ENCODE assay signal across 14 cellular contexts in genomic region chr7:116041615-116042014, GRCh38. TPM values are rescaled to one million over a fixed set of nuclear protein-coding genes. Genes with fewer than 3 reads are reported as not detected.
A peak's percentile ranks its signal among the peaks of the same experiment; 100 is the strongest.
DNase-seq lines count a peak whose midpoint lies in the region; ATAC-seq and TF ChIP-seq lines count a peak whose summit lies in the region.
"Had no signal": no experiment of that assay in that cellular context is flagged by ENCODE, and none has a peak within 500 bp of the region (broad histone marks: within the 10 kb centered on the region; RNA-seq: fewer than 3 reads in every experiment).

No MANE protein-coding gene starts in this region.

- 54 to 80% (median 74%) methylated on average over 4 of the region's 4 CpGs for WGBS in spleen, 5 donors

- H3K36me3 ChIP-seq in spleen, result no peaks in the 10 kb centered on the region
- H3K36me3 ChIP-seq: gastrocnemius medialis had no signal

- no peak overlapping the region for H3K4me3 ChIP-seq in spleen
- H3K4me3 ChIP-seq: gastrocnemius medialis had no signal

- intact Hi-C loops in spleen (cut with DNase I; ENCODE audit: low total_unique reads), result no loop called here

- no peak for TF ChIP-seq CTCF in spleen (IDR thresholded peaks at IDR 0.05 in 8 of 11, conservative IDR thresholded peaks at IDR 0.05 in 3 of 11)

- no peak overlapping the region for H3K27ac ChIP-seq in spleen
- H3K27ac ChIP-seq: gastrocnemius medialis had no signal

- no peaks in the 10 kb centered on the region for H3K27me3 ChIP-seq in spleen (replicated peaks in 1 of 7)
- H3K27me3 ChIP-seq: gastrocnemius medialis had no signal

- H3K9me3 ChIP-seq in spleen, result peaks cover 0 to 3% (median 0%) of the 10 kb centered on the region in 8 donors
- H3K9me3 ChIP-seq: gastrocnemius medialis had no signal

- DNase-seq in stimulated activated naive CD8-positive, alpha-beta T cell treated with anti-CD3 and anti-CD28 coated beads, Interleukin-15, Interleukin-2, amounts not matched to agents 100 U/mL and 50 U/mL, for 24 hours, result no peak
- no peak for DNase-seq in spleen
- DNase-seq in NOMO-1 treated with DMSO at 0.1 percent for 48 hours (lab: John Stamatoyannopoulos, UW; ENCODE audit: unreplicated experiment), result no peak
- DNase-seq in central memory CD4-positive, alpha-beta T cell, result no peak
- DNase-seq: activated naive CD8-positive, alpha-beta T cell treated with anti-CD3 and anti-CD28 coated beads, Interleukin-2, amount 10 ng/mL, durations not matched to agents 7 days and 5 days; dermis blood vessel endothelial cell; gastrocnemius medialis; NCI-H510A treated with DMSO at 0.1 percent for 48 hours had no signal

- TF ChIP-seq POLR2A in spleen (IDR thresholded peaks at IDR 0.05), result no peak

- ATAC-seq in GM18499 (IDR thresholded peaks at IDR 0.05; ENCODE audit: insufficient read depth, unreplicated experiment), result peak; percentile 98
- ATAC-seq in GM19455 (IDR thresholded peaks at IDR 0.05; ENCODE audit: unreplicated experiment), result peak; percentile 97
- peak; percentile 79 for ATAC-seq in HG02840 (IDR thresholded peaks at IDR 0.05; ENCODE audit: low FRiP score, unreplicated experiment)
- ATAC-seq in HG03460 (IDR thresholded peaks at IDR 0.05; ENCODE audit: unreplicated experiment), result peak; percentile 99
- no peak for ATAC-seq in stimulated activated naive CD8-positive, alpha-beta T cell treated with anti-CD3 and anti-CD28 coated beads, Interleukin-15, Interleukin-2, amounts not matched to agents 100 U/mL and 50 U/mL, for 24 hours
- ATAC-seq: gastrocnemius medialis, left lobe of liver had no signal

- no peaks in the 10 kb centered on the region for H3K4me1 ChIP-seq in spleen
- H3K4me1 ChIP-seq: gastrocnemius medialis had no signal

RNA-seq across cellular contexts. Expression of gene TFEC, which starts 11.1 kb away (rescaled TPM):
- total RNA-seq in spleen, result 10 to 100 TPM; 29.1 to 55.7 (median 39.9) TPM
- polyA plus RNA-seq in spleen, result 10 to 100 TPM in 2 of 3 donors, 1 to 10 TPM in 1; 6.8 to 17.4 (median 16.6) TPM
- polyA plus RNA-seq: neural cell had no signal
